ENCODE assay signal across 19 cellular contexts in genomic region chr9:123157216-123157615, GRCh38.
"Had no signal": no experiment of that assay in that cellular context is flagged by ENCODE, and none has a peak within 500 bp of the region (broad histone marks: within the 10 kb centered on the region; RNA-seq: fewer than 3 reads in every experiment).

No MANE protein-coding gene starts in this region.

- H3K27ac ChIP-seq: ascending aorta, hepatocyte, right lobe of liver, SJSA1 had no signal

- H2AFZ ChIP-seq: hepatocyte had no signal

- H3K27me3 Mint-ChIP-seq: activated CD4-positive, alpha-beta memory T cell treated with anti-CD3 and anti-CD28 coated beads, Interleukin-2, amount 10 ng/mL, durations not matched to agents 7 days and 5 days; activated CD4-positive, alpha-beta T cell treated with anti-CD3 and anti-CD28 coated beads for 36 hours; activated naive CD8-positive, alpha-beta T cell treated with anti-CD3 and anti-CD28 coated beads, Interleukin-2, amount 10 ng/mL, durations not matched to agents 7 days and 5 days; central memory CD8-positive, alpha-beta T cell; naive thymus-derived CD4-positive, alpha-beta T cell; progenitor cell of endocrine pancreas had no signal

- H3K4me3 ChIP-seq: ascending aorta, hepatocyte, right lobe of liver, SJSA1 had no signal

- H3K79me2 ChIP-seq: hepatocyte had no signal

- H3K27ac Mint-ChIP-seq: activated CD4-positive, alpha-beta memory T cell treated with anti-CD3 and anti-CD28 coated beads, Interleukin-2, amount 10 ng/mL, durations not matched to agents 7 days and 5 days; activated CD4-positive, alpha-beta T cell treated with anti-CD3 and anti-CD28 coated beads for 36 hours; activated naive CD8-positive, alpha-beta T cell treated with anti-CD3 and anti-CD28 coated beads, Interleukin-2, amount 10 ng/mL, durations not matched to agents 7 days and 5 days; endodermal cell; naive thymus-derived CD4-positive, alpha-beta T cell; progenitor cell of endocrine pancreas had no signal

- H3K9me3 Mint-ChIP-seq: activated CD4-positive, alpha-beta memory T cell treated with anti-CD3 and anti-CD28 coated beads, Interleukin-2, amount 10 ng/mL, durations not matched to agents 7 days and 5 days; activated naive CD8-positive, alpha-beta T cell treated with anti-CD3 and anti-CD28 coated beads, Interleukin-2, amount 10 ng/mL, durations not matched to agents 7 days and 5 days; central memory CD8-positive, alpha-beta T cell; endodermal cell; naive thymus-derived CD4-positive, alpha-beta T cell had no signal

- H3K4me1 Mint-ChIP-seq: activated CD4-positive, alpha-beta memory T cell treated with anti-CD3 and anti-CD28 coated beads, Interleukin-2, amount 10 ng/mL, durations not matched to agents 7 days and 5 days; activated CD4-positive, alpha-beta T cell treated with anti-CD3 and anti-CD28 coated beads for 36 hours; activated naive CD8-positive, alpha-beta T cell treated with anti-CD3 and anti-CD28 coated beads, Interleukin-2, amount 10 ng/mL, durations not matched to agents 7 days and 5 days; central memory CD8-positive, alpha-beta T cell; naive thymus-derived CD4-positive, alpha-beta T cell had no signal

- H3K36me3 ChIP-seq: SJSA1 had no signal

- H3K4me1 ChIP-seq: ascending aorta, SJSA1 had no signal

- DNase-seq: activated CD4-positive, alpha-beta memory T cell treated with anti-CD3 and anti-CD28 coated beads, Interleukin-2, amount 10 ng/mL, durations not matched to agents 7 days and 5 days; activated CD4-positive, alpha-beta T cell treated with anti-CD3 and anti-CD28 coated beads for 36 hours; activated gamma-delta T cell treated with Interleukin-2 at 50 U/mL for 16 hours; activated naive CD8-positive, alpha-beta T cell treated with anti-CD3 and anti-CD28 coated beads, Interleukin-2, amount 10 ng/mL, durations not matched to agents 7 days and 5 days; activated T-cell treated with anti-CD3 and anti-CD28 coated beads, Interleukin-2, amount 50 U/mL, for 48 hours; endodermal cell; kidney glomerular epithelial cell; midbrain; naive thymus-derived CD4-positive, alpha-beta T cell; right lobe of liver; stimulated activated CD4-positive, alpha-beta T cell treated with anti-CD3 and anti-CD28 coated beads, Interleukin-12 subunit alpha, Interleukin-12 subunit beta, amount 100 ng/mL, for 4 hours; stimulated activated naive CD4-positive, alpha-beta T cell; SW 1271 had no signal

- H3K4me2 ChIP-seq: hepatocyte had no signal

- ATAC-seq: activated CD4-positive, alpha-beta T cell treated with anti-CD3 and anti-CD28 coated beads for 36 hours; esophagus mucosa; naive thymus-derived CD4-positive, alpha-beta T cell; right lobe of liver had no signal

- H3K9me3 ChIP-seq: ascending aorta, right lobe of liver, SJSA1 had no signal

- H3K27me3 ChIP-seq: ascending aorta, hepatocyte, right lobe of liver, SJSA1 had no signal

- H3K4me3 Mint-ChIP-seq: activated CD4-positive, alpha-beta memory T cell treated with anti-CD3 and anti-CD28 coated beads, Interleukin-2, amount 10 ng/mL, durations not matched to agents 7 days and 5 days; activated CD4-positive, alpha-beta T cell treated with anti-CD3 and anti-CD28 coated beads for 36 hours; activated naive CD8-positive, alpha-beta T cell treated with anti-CD3 and anti-CD28 coated beads, Interleukin-2, amount 10 ng/mL, durations not matched to agents 7 days and 5 days; central memory CD8-positive, alpha-beta T cell; endodermal cell; naive thymus-derived CD4-positive, alpha-beta T cell had no signal
